Comparison of ENCODE assay signal across 24 cellular contexts in genomic region chr17:48313096-48313495, GRCh38.
"Had no signal": no experiment of that assay in that cellular context is flagged by ENCODE, and none has a peak within 500 bp of the region (broad histone marks: within the 10 kb centered on the region; RNA-seq: fewer than 3 reads in every experiment).

No MANE protein-coding gene starts in this region.

- H3K36me3 ChIP-seq: colonic mucosa, left ventricle myocardium inferior, lower lobe of right lung, neural progenitor cell, ovary, right lobe of liver, stomach, thoracic aorta, transverse colon had no signal

- H2AFZ ChIP-seq: neural progenitor cell had no signal

- H3K4me1 ChIP-seq: colonic mucosa, foreskin keratinocyte, left ventricle myocardium inferior, lower lobe of right lung, neural progenitor cell, psoas muscle, right lobe of liver had no signal

- ATAC-seq: foreskin keratinocyte; left cardiac atrium; lower lobe of right lung; psoas muscle; right lobe of liver; stimulated activated memory B cell treated with anti-CD40 and anti-IgM and Interleukin-4, amounts not matched to agents 10 μg/mL and 1 μg/mL and 100 μg/mL, for 72 hours had no signal

- H3K9ac ChIP-seq: neural progenitor cell had no signal

- H3K4me2 ChIP-seq: neural progenitor cell had no signal

- H3K4me1 Mint-ChIP-seq: stimulated activated memory B cell treated with anti-CD40 and anti-IgM and Interleukin-4, amounts not matched to agents 10 μg/mL and 1 μg/mL and 100 μg/mL, for 72 hours had no signal

- H3K9me3 Mint-ChIP-seq: endodermal cell; naive B cell; neural progenitor cell; stimulated activated memory B cell treated with anti-CD40 and anti-IgM and Interleukin-4, amounts not matched to agents 10 μg/mL and 1 μg/mL and 100 μg/mL, for 72 hours had no signal

- H3K9me3 ChIP-seq: colonic mucosa, left ventricle myocardium inferior, lower lobe of right lung, ovary, psoas muscle, right lobe of liver, stomach, thoracic aorta, transverse colon had no signal

- H3K27ac ChIP-seq: colonic mucosa, foreskin keratinocyte, left ventricle myocardium inferior, lower lobe of right lung, neural progenitor cell, ovary, psoas muscle, right lobe of liver, stomach, thoracic aorta, transverse colon had no signal

- H3K4me3 ChIP-seq: colonic mucosa, left ventricle myocardium inferior, lower lobe of right lung, neural progenitor cell, ovary, psoas muscle, right lobe of liver, stomach, thoracic aorta, transverse colon had no signal

- H3K4me3 Mint-ChIP-seq: endodermal cell; naive B cell; neural progenitor cell; stimulated activated memory B cell treated with anti-CD40 and anti-IgM and Interleukin-4, amounts not matched to agents 10 μg/mL and 1 μg/mL and 100 μg/mL, for 72 hours had no signal

- FAIRE-seq: endothelial cell of umbilical vein, kidney had no signal

- DNase-seq: colonic mucosa; dermis blood vessel endothelial cell; endodermal cell; erythroblast; foreskin keratinocyte; kidney; left cardiac atrium; left ventricle myocardium inferior; lower lobe of right lung; mesenchymal stem cell; naive B cell; nucleus accumbens; ovary; psoas muscle; retina; right lobe of liver; stimulated activated CD4-positive, alpha-beta T cell treated with anti-CD3 and anti-CD28 coated beads, Interleukin-4, amount 100 ng/mL, for 1 hour; stomach; substantia nigra; transverse colon had no signal

- H3K36me3 Mint-ChIP-seq: neural progenitor cell; stimulated activated memory B cell treated with anti-CD40 and anti-IgM and Interleukin-4, amounts not matched to agents 10 μg/mL and 1 μg/mL and 100 μg/mL, for 72 hours had no signal

- H3K27me3 ChIP-seq: colonic mucosa, ovary had no signal

- H3K27ac Mint-ChIP-seq: endodermal cell; neural progenitor cell; stimulated activated memory B cell treated with anti-CD40 and anti-IgM and Interleukin-4, amounts not matched to agents 10 μg/mL and 1 μg/mL and 100 μg/mL, for 72 hours had no signal
